Comparison of ENCODE assay signal across 8 cellular contexts in genomic region chr16:57462209-57462977, GRCh38. TPM values are rescaled to one million over a fixed set of nuclear protein-coding genes. Genes with fewer than 3 reads are reported as not detected.
DNase-seq lines count a peak whose midpoint lies in the region; ATAC-seq and FAIRE-seq lines count a peak whose summit lies in the region.

TSS of gene POLR2C (plus strand) at chr16:57462679. CDS start at chr16:57462725, 46 bp downstream.

- DNase-seq in DMS53 treated with DMSO at 0.1 percent for 48 hours (lab: John Stamatoyannopoulos, UW; ENCODE audit: unreplicated experiment) (peak; percentile 75), RCC 7860 (ENCODE audit: low spot score) (peak; percentile 66), activated T-helper 1 cell treated with Interleukin-2 at 50 U/mL for 16 hours (ENCODE audit: low read depth) (peak; percentile 91), fibroblast of gingiva (ENCODE audit: low read depth) (peak; percentile 84)
- DNase-seq in naive thymus-derived CD8-positive, alpha-beta T cell, result peak; percentile 83 to 95 (median 92)
- peak; percentile 81 to 93 (median 88) for DNase-seq in stimulated activated naive CD4-positive, alpha-beta T cell (lab: John Stamatoyannopoulos, UW)

- peak within 1 kb of the TSS; percentile 87 to 100 (median 100) for H3K4me3 Mint-ChIP-seq in IgD-negative memory B cell
- H3K4me3 Mint-ChIP-seq in naive thymus-derived CD8-positive, alpha-beta T cell, result peak within 1 kb of the TSS; percentile 93 to 100 (median 100)

- no peak for FAIRE-seq in RCC 7860 (lab: Jason Lieb, UNC)

- peaks cover 5% of the 10 kb centered on the region for H3K36me3 Mint-ChIP-seq in IgD-negative memory B cell
- H3K36me3 Mint-ChIP-seq in naive thymus-derived CD8-positive, alpha-beta T cell, result peaks cover 0 to 68% (median 3%) of the 10 kb centered on the region in 3 donors

- H3K9me3 Mint-ChIP-seq in IgD-negative memory B cell, result peaks cover 0 to 2% (median 0%) of the 10 kb centered on the region in 3 donors
- no peaks in the 10 kb centered on the region for H3K9me3 Mint-ChIP-seq in naive thymus-derived CD8-positive, alpha-beta T cell

- POLR2A ChIA-PET in naive thymus-derived CD8-positive, alpha-beta T cell (lab: Charles Lee), result interaction anchor here (0.6 to 3.9 kb wide), 22 partner anchors 9 to 182 kb away, joined by 3 to 58 read pairs (median 4); partner anchors contain the start of genes ADGRG5, CCDC102A, CIAPIN1 and COQ9

- peak within 1 kb of the TSS; percentile 79 to 99 (median 97) for H3K27ac Mint-ChIP-seq in IgD-negative memory B cell
- peak within 1 kb of the TSS; percentile 95 to 100 (median 99) for H3K27ac Mint-ChIP-seq in naive thymus-derived CD8-positive, alpha-beta T cell

- no peaks in the 10 kb centered on the region for H3K27me3 Mint-ChIP-seq in IgD-negative memory B cell
- no peaks in the 10 kb centered on the region for H3K27me3 Mint-ChIP-seq in naive thymus-derived CD8-positive, alpha-beta T cell

- peak; percentile 78 for ATAC-seq in GM21528 (IDR thresholded peaks at IDR 0.05; ENCODE audit: low FRiP score, unreplicated experiment)
- ATAC-seq in naive thymus-derived CD8-positive, alpha-beta T cell, result peak; percentile 95 to 98

- H3K4me1 Mint-ChIP-seq in IgD-negative memory B cell, result peaks cover 9 to 20% (median 17%) of the 10 kb centered on the region in 3 donors
- H3K4me1 Mint-ChIP-seq in naive thymus-derived CD8-positive, alpha-beta T cell, result peaks cover 20 to 48% (median 36%) of the 10 kb centered on the region in 4 donors

RNA-seq across cellular contexts. Expression of gene POLR2C, which starts in this region (rescaled TPM):
- polyA plus RNA-seq in IgD-negative memory B cell, result 28.3 TPM
- 100 to 1,000 TPM; 103 to 104 TPM for total RNA-seq in naive thymus-derived CD8-positive, alpha-beta T cell
- 10 to 100 TPM; 46.7 to 48.6 (median 47.4) TPM for polyA plus RNA-seq in naive thymus-derived CD8-positive, alpha-beta T cell

Comparison
In these comparisons a context has a peak if more than half of its experiments do, and no peak if none do; other contexts are left out.
1. Peak in every context shown above with its lines: DNase-seq and ATAC-seq.